In the genomic region with DNA sequence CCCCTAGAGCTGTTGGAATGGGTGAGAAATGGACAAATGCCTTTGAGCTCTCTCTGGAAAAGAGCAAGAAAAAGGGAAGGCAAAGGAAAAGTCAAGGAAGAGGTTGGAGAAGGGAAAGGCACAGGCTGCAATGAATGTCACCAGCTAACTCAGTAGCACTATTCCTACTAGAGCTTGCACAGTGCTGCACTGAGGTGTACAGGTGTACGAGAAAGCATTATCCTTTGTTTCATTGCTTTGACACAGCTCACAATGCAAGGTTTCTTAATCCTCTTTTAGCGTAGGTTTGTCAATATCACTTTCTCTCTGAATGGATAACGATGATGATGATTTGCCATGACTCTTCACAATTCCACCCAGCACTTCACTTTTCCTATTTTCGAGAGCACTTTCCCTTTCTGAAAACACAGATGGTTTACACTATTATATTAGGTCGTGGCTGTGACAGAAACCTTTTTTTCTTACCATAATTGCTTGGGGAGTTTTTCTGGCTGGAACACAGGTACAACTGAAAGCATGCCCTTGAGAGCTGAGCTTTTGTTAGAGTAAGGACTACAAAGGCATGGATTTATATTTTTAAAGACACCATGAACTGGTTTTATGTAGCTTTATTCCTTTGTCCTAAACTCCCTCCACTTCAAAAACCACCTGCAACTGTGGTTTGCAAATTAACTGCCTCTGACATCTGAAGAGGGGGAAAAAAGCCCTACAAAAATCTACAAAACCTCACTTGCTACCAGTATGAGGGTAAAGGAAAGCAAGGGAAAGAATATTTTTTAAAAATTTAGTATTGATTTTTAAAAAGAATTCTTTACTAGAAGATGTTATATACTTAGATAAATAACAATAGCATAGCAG, we compare ENCODE assay signal across 21 cellular contexts.
DNase-seq lines count a peak whose midpoint lies in the region; ATAC-seq and FAIRE-seq lines count a peak whose summit lies in the region.
"Had no signal": no experiment of that assay in that cellular context is flagged by ENCODE, and none has a peak within 500 bp of the region (broad histone marks: within the 10 kb centered on the region; RNA-seq: fewer than 3 reads in every experiment).

No MANE protein-coding gene starts in this region.

- DNase-seq in NCI-H128 (lab: John Stamatoyannopoulos, UW; ENCODE audit: unreplicated experiment) (peak; percentile 96), NCI-H69 (lab: John Stamatoyannopoulos, UW) (peak; percentile 85), middle frontal gyrus (ENCODE audit: extremely low spot score, low spot score) (peak; percentile 2)
- DNase-seq: activated CD4-positive, alpha-beta T cell treated with anti-CD3 and anti-CD28 coated beads, Interleukin-2, amount 10 ng/mL, durations not matched to agents 7 days and 5 days; anterior cingulate cortex; C1 segment of cervical spinal cord; colonic mucosa; glutamatergic neuron; H9; KBM-7; mammary epithelial cell; right lobe of liver; SHP77 treated with DMSO at 0.1 percent for 48 hours; stimulated activated CD4-positive, alpha-beta T cell treated with anti-CD3 and anti-CD28 coated beads, Interleukin-4, amount 100 ng/mL, for 24 hours; T-helper 9 cell; transverse colon had no signal

- ATAC-seq in GM21360 (IDR thresholded peaks at IDR 0.05; ENCODE audit: unreplicated experiment) (no peak), HG03175 (IDR thresholded peaks at IDR 0.05; ENCODE audit: unreplicated experiment) (no peak), HG02642 (IDR thresholded peaks at IDR 0.05; ENCODE audit: poor library complexity, unreplicated experiment) (no peak), GM19324 (IDR thresholded peaks at IDR 0.05; ENCODE audit: low FRiP score, unreplicated experiment) (no peak)
- ATAC-seq: right lobe of liver had no signal

- FAIRE-seq in G401.6 (lab: Jason Lieb, UNC): peak; percentile 75

Comparison
In these comparisons a context has a peak if more than half of its experiments do, and no peak if none do; other contexts are left out.
1. DNase-seq: peak in every context shown above with its lines; median percentile 96 in NCI-H128; 85 in NCI-H69; 2 in middle frontal gyrus.